ENCODE assay signal across 11 cellular contexts in the genomic region with DNA sequence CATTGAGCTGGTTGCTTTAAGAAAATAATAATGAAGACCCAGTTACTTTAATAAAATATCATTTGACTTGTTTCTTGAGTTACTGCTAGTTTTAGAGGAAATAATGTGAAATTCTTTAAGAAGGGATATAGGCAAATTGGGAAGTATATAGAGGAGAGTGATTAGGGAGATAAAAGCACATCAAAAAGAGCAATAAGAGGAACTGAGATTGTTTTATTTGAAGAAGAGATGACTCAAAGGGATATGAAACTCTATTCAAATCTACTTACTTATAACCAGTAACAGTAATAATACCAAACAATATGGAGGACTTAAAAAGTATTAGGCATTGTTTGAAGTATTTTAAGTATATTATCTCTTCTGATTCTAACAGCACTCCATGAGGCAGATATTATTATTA. TPM values are rescaled to one million over a fixed set of nuclear protein-coding genes. Genes with fewer than 3 reads are reported as not detected.
DNase-seq lines count a peak whose midpoint lies in the region; ATAC-seq and TF ChIP-seq lines count a peak whose summit lies in the region.
"Had no signal": no experiment of that assay in that cellular context is flagged by ENCODE, and none has a peak within 500 bp of the region (broad histone marks: within the 10 kb centered on the region; RNA-seq: fewer than 3 reads in every experiment).

No MANE protein-coding gene starts in this region.

- H3K9me2 ChIP-seq in hepatocyte (replicated peaks; ENCODE audit: insufficient read depth) = no peaks in the 10 kb centered on the region

- H3K27me3 Mint-ChIP-seq in naive B cell = no peaks in the 10 kb centered on the region

- H3K4me3 Mint-ChIP-seq in naive B cell = peak overlapping the region in 6 of 8 donors; percentile 20 to 69 (median 57)

- H3K36me3 Mint-ChIP-seq in naive B cell = peaks cover 14 to 17% of the 10 kb centered on the region in 2 donors

- ATAC-seq in GM19035 (IDR thresholded peaks at IDR 0.05; ENCODE audit: unreplicated experiment) (peak; percentile 67), HG02588 (IDR thresholded peaks at IDR 0.05; ENCODE audit: unreplicated experiment) (peak; percentile 69), HG03342 (IDR thresholded peaks at IDR 0.05; ENCODE audit: unreplicated experiment) (peak; percentile 89), naive B cell (ENCODE audit: low read depth in 2 of 2) (peak; percentile 92 to 97)

- no peaks in the 10 kb centered on the region for H4K20me1 ChIP-seq in hepatocyte (ENCODE audit: insufficient read depth, poor library complexity, severe bottlenecking)

- no peak overlapping the region for H3K27ac ChIP-seq in hepatocyte
- H3K27ac ChIP-seq: VCaP had no signal

- H2AFZ ChIP-seq in hepatocyte = no peak overlapping the region

- H3K4me1 Mint-ChIP-seq in naive B cell = peaks cover 20 to 38% (median 34%) of the 10 kb centered on the region in 3 donors

- no peak for TF ChIP-seq CTCF in hepatocyte (IDR thresholded peaks at IDR 0.05; ENCODE audit: poor library complexity)

- H3K9me3 Mint-ChIP-seq in naive B cell = peaks cover 0 to 6% (median 0%) of the 10 kb centered on the region in 7 donors

- no peaks in the 10 kb centered on the region for H3K9me3 ChIP-seq in hepatocyte (ENCODE audit: low read depth)

- no peaks in the 10 kb centered on the region for H3K4me1 ChIP-seq in hepatocyte (ENCODE audit: insufficient read depth)

- no peaks in the 10 kb centered on the region for H3K36me3 ChIP-seq in hepatocyte (replicated peaks; ENCODE audit: insufficient read depth, low read depth)

- peak overlapping the region in 4 of 6 donors; percentile 1 to 48 (median 10) for H3K27ac Mint-ChIP-seq in naive B cell

- H3K79me2 ChIP-seq in hepatocyte = no peaks in the 10 kb centered on the region

- peak; percentile 33 for DNase-seq in naive B cell
- no peak for DNase-seq in stimulated activated naive CD4-positive, alpha-beta T cell treated with Interleukin-2 at 50 U/mL for 16 hours (lab: John Stamatoyannopoulos, UW)
- DNase-seq in activated CD4-positive, alpha-beta T cell treated with anti-CD3 and anti-CD28 coated beads for 1 hour = no peak
- DNase-seq in hepatocyte (ENCODE audit: low spot score) = no peak
- DNase-seq: central memory CD4-positive, alpha-beta T cell; NCI-H2029; stimulated activated CD4-positive, alpha-beta T cell treated with anti-CD3 and anti-CD28 coated beads, Interleukin-12 subunit alpha, Interleukin-12 subunit beta, amount 100 ng/mL, for 4 hours had no signal

- H3K27me3 ChIP-seq in hepatocyte = no peaks in the 10 kb centered on the region

- H3K4me2 ChIP-seq in hepatocyte = no peak overlapping the region

- no peak overlapping the region for H3K4me3 ChIP-seq in hepatocyte

RNA-seq across cellular contexts. Expression of a gene that starts 37.1 kb away (rescaled TPM):
- polyA plus RNA-seq in naive B cell (ENCODE audit: low read depth in 6 of 6) = 10 to 100 TPM in 4 of 6 donors, 1 to 10 TPM in 2; 5.4 to 12.8 (median 10.7) TPM
- total RNA-seq in hepatocyte = 2.4 and 4.9 TPM in 2 replicates
- polyA plus RNA-seq in hepatocyte = 0.13 and 0.76 TPM in 2 replicates
